Comparison of ENCODE assay signal across 18 cellular contexts in genomic region chr11:47590026-47590861, GRCh38. TPM values are rescaled to one million over a fixed set of nuclear protein-coding genes. Genes with fewer than 3 reads are reported as not detected.
A peak's percentile ranks its signal among the peaks of the same experiment; 100 is the strongest.
DNase-seq lines count a peak whose midpoint lies in the region; ATAC-seq and TF ChIP-seq lines count a peak whose summit lies in the region.
"Had no signal": no experiment of that assay in that cellular context is flagged by ENCODE, and none has a peak within 500 bp of the region (broad histone marks: within the 10 kb centered on the region; RNA-seq: fewer than 3 reads in every experiment).

No MANE protein-coding gene starts in this region.

- ATAC-seq in heart left ventricle (peak in 1 of 4 donors; percentile 20), Right ventricle myocardium superior (ENCODE audit: poor library complexity) (no peak), foreskin keratinocyte (peak; percentile 30), HG02970 (IDR thresholded peaks at IDR 0.05; ENCODE audit: low FRiP score, unreplicated experiment) (no peak), HG03025 (IDR thresholded peaks at IDR 0.05; ENCODE audit: low FRiP score, unreplicated experiment) (no peak), HG02571 (IDR thresholded peaks at IDR 0.05; ENCODE audit: unreplicated experiment) (no peak)

- H3K9me3 ChIP-seq in heart left ventricle: no peaks in the 10 kb centered on the region
- no peaks in the 10 kb centered on the region for H3K9me3 ChIP-seq in ovary
- no peaks in the 10 kb centered on the region for H3K9me3 ChIP-seq in uterus
- H3K9me3 ChIP-seq: MG63 had no signal

- peaks cover 0 to 46% (median 28%) of the 10 kb centered on the region in 9 donors for H3K27me3 ChIP-seq in heart left ventricle
- H3K27me3 ChIP-seq in foreskin keratinocyte: peaks cover 65% of the 10 kb centered on the region
- no peaks in the 10 kb centered on the region for H3K27me3 ChIP-seq in ovary
- no peaks in the 10 kb centered on the region for H3K27me3 ChIP-seq in uterus

- intact Hi-C loops in heart left ventricle (cut with DNase I): no loop called here
- intact Hi-C loops in Right ventricle myocardium superior (cut with DNase I): no loop called here
- intact Hi-C loops in ovary (cut with DNase I): no loop called here
- intact Hi-C loops in uterus (cut with DNase I; ENCODE audit: low total_unique reads): no loop called here

- 35 to 55% (median 45%) methylated on average over 23 to 114 of the region's 114 CpGs for whole genome bisulfite sequencing in heart left ventricle, 4 donors
- 10 to 38% (median 18%) methylated on average over 80 to 114 of the region's 114 CpGs for WGBS in ovary, 3 donors

- TF ChIP-seq EP300 in ovary (IDR thresholded peaks at IDR 0.05): no peak

- H3K4me1 ChIP-seq in heart left ventricle (peaks cover 0 to 45% (median 15%) of the 10 kb centered on the region in 12 donors), foreskin keratinocyte (no peaks in the 10 kb centered on the region), ovary (ENCODE audit: insufficient read depth) (peaks cover 11% of the 10 kb centered on the region), uterus (peaks cover 0 to 12% of the 10 kb centered on the region in 2 donors)

- TF ChIP-seq CTCF in heart left ventricle (IDR thresholded peaks at IDR 0.05) (no peak), foreskin keratinocyte (conservative IDR thresholded peaks at IDR 0.05) (no peak), ovary (IDR thresholded peaks at IDR 0.05) (no peak), uterus (IDR thresholded peaks at IDR 0.05) (no peak)

- H3K4me3 ChIP-seq in heart left ventricle (peak overlapping the region in 11 of 12 donors; percentile 9 to 57 (median 44)), ovary (peak overlapping the region; percentile 58), uterus (peak overlapping the region; percentile 34 to 53)
- H3K4me3 ChIP-seq: MG63 had no signal

- TF ChIP-seq POLR2A in heart left ventricle (IDR thresholded peaks at IDR 0.05) (no peak), ovary (IDR thresholded peaks at IDR 0.05) (peak; percentile 56), uterus (IDR thresholded peaks at IDR 0.05) (peak in 1 of 2 donors; percentile 57)

- DNase-seq in heart left ventricle (peak in 1 of 5 donors; percentile 68), Right ventricle myocardium superior (no peak), foreskin keratinocyte (no peak), ovary (peak; percentile 64 to 82 (median 74)), uterus (peak; percentile 41 to 69)
- DNase-seq: 8988T; activated CD8-positive, alpha-beta memory T cell treated with anti-CD3 and anti-CD28 coated beads, Interleukin-2, amount 50 U/mL, for 4 hours; activated naive CD8-positive, alpha-beta T cell treated with anti-CD3 and anti-CD28 coated beads, Interleukin-2, amount 10 ng/mL, durations not matched to agents 7 days and 5 days; Calu3; MG63 had no signal

- H3K27ac ChIP-seq in heart left ventricle (peak overlapping the region in 2 of 12 donors; percentile 48 to 75), foreskin keratinocyte (no peak overlapping the region), ovary (peak overlapping the region; percentile 61 to 76), uterus (peak overlapping the region; percentile 29 to 79)
- H3K27ac ChIP-seq: VCaP had no signal

- peaks cover 0 to under 1% (median 0%) of the 10 kb centered on the region in 9 donors for H3K36me3 ChIP-seq in heart left ventricle
- no peaks in the 10 kb centered on the region for H3K36me3 ChIP-seq in ovary
- H3K36me3 ChIP-seq in uterus: no peaks in the 10 kb centered on the region
- H3K36me3 ChIP-seq: MG63 had no signal

RNA-seq across cellular contexts. Expression of gene FAM180B, which starts 3.8 kb away (rescaled TPM):
- total RNA-seq in heart left ventricle: 1 to 10 TPM in 1 of 9 donors, under 1 TPM in 5, not detected in 3; 0.21 to 1.3 (median 0.39) TPM
- polyA plus RNA-seq in heart left ventricle: under 1 TPM in 1 of 2 donors, not detected in 1; 0.15 TPM
- not detected for total RNA-seq in Right ventricle myocardium superior
- total RNA-seq in foreskin keratinocyte: not detected in 2 replicates
- polyA plus RNA-seq in foreskin keratinocyte: not detected in 2 replicates
- total RNA-seq in ovary: not detected
- polyA plus RNA-seq in ovary: under 1 TPM in 1 of 2 donors, not detected in 1; 0.62 TPM
- total RNA-seq in uterus: under 1 TPM in 2 of 4 donors, not detected in 2; 0.21 to 0.30 TPM
- total RNA-seq: activated naive CD8-positive, alpha-beta T cell treated with anti-CD3 and anti-CD28 coated beads, Interleukin-2, amount 10 ng/mL, durations not matched to agents 7 days and 5 days; Calu3; dermis microvascular lymphatic vessel endothelial cell; mononuclear cell; renal cortical epithelial cell had no signal

RNA-seq across cellular contexts. Expression of gene C1QTNF4, which starts 4.0 kb away (rescaled TPM):
- total RNA-seq in heart left ventricle (1 to 10 TPM in 2 of 9 donors, under 1 TPM in 6, not detected in 1; 0.23 to 1.5 (median 0.67) TPM), Right ventricle myocardium superior (0.48 TPM), foreskin keratinocyte (0.14 and 0.31 TPM in 2 replicates), ovary (10 to 100 TPM in 6 of 7 donors, 1 to 10 TPM in 1; 9.1 to 29.6 (median 14.8) TPM), uterus (10 to 100 TPM in 3 of 4 donors, 1 to 10 TPM in 1; 5.0 to 15.4 (median 14.8) TPM)
- polyA plus RNA-seq in heart left ventricle (under 1 TPM; 0.64 to 0.91 TPM), foreskin keratinocyte (0.27 and 0.37 TPM in 2 replicates), ovary (10 to 100 TPM in 1 of 2 donors, not detected in 1; 22.2 TPM)
- total RNA-seq: Calu3, dermis microvascular lymphatic vessel endothelial cell, renal cortical epithelial cell, SK-MEL-5 had no signal

RNA-seq across cellular contexts. Expression of gene NDUFS3, which starts 11.4 kb away (rescaled TPM):
- total RNA-seq in heart left ventricle: 100 to 1,000 TPM; 134 to 310 (median 236) TPM
- polyA plus RNA-seq in heart left ventricle: 100 to 1,000 TPM; 222 to 478 TPM
- total RNA-seq in Right ventricle myocardium superior: 350 TPM
- total RNA-seq in foreskin keratinocyte: 109 and 112 TPM in 2 replicates
- polyA plus RNA-seq in foreskin keratinocyte: 147 and 149 TPM in 2 replicates
- total RNA-seq in ovary: 10 to 100 TPM; 40.8 to 73.2 (median 60.2) TPM
- 10 to 100 TPM; 61.4 to 76.9 TPM for polyA plus RNA-seq in ovary
- total RNA-seq in uterus: 10 to 100 TPM; 59.2 to 67.6 (median 62.5) TPM

RNA-seq across cellular contexts. Expression of gene KBTBD4, which starts 11.5 kb away (rescaled TPM):
- total RNA-seq in heart left ventricle: 10 to 100 TPM; 10.7 to 23.7 (median 15.7) TPM
- polyA plus RNA-seq in heart left ventricle: 10 to 100 TPM in 1 of 2 donors, 1 to 10 TPM in 1; 5.0 to 12.8 TPM
- 12.9 TPM for total RNA-seq in Right ventricle myocardium superior
- total RNA-seq in foreskin keratinocyte: 16.4 and 17.4 TPM in 2 replicates
- 10.4 and 11.2 TPM in 2 replicates for polyA plus RNA-seq in foreskin keratinocyte
- total RNA-seq in ovary: 10 to 100 TPM; 14.4 to 21.6 (median 17.9) TPM
- 10 to 100 TPM; 19.3 to 23.5 TPM for polyA plus RNA-seq in ovary
- 10 to 100 TPM in 3 of 4 donors, 1 to 10 TPM in 1; 9.7 to 36.3 (median 18.5) TPM for total RNA-seq in uterus

RNA-seq across cellular contexts. Expression of gene PTPMT1, which starts 24.8 kb away (rescaled TPM):
- total RNA-seq in heart left ventricle (10 to 100 TPM; 17.4 to 77.4 (median 22.7) TPM), Right ventricle myocardium superior (20.9 TPM), foreskin keratinocyte (112 and 118 TPM in 2 replicates), ovary (100 to 1,000 TPM in 1 of 7 donors, 10 to 100 TPM in 6; 33.8 to 103 (median 36.7) TPM), uterus (10 to 100 TPM; 28.5 to 74.4 (median 48.7) TPM)
- polyA plus RNA-seq in heart left ventricle (10 to 100 TPM; 37.2 to 50.8 TPM), foreskin keratinocyte (145 and 159 TPM in 2 replicates), ovary (10 to 100 TPM; 51.0 to 60.7 TPM)

Comparison
In these comparisons a context has a peak if more than half of its experiments do, and no peak if none do; other contexts are left out.
1. DNase-seq: peak in ovary (5 of 5) and uterus (2 of 2); none in Right ventricle myocardium superior (single experiment) and foreskin keratinocyte (0 of 2).
2. Peak in every context shown above with its lines, with median percentiles within 50 percentile points of each other: H3K4me3 ChIP-seq.